In the genomic region with DNA sequence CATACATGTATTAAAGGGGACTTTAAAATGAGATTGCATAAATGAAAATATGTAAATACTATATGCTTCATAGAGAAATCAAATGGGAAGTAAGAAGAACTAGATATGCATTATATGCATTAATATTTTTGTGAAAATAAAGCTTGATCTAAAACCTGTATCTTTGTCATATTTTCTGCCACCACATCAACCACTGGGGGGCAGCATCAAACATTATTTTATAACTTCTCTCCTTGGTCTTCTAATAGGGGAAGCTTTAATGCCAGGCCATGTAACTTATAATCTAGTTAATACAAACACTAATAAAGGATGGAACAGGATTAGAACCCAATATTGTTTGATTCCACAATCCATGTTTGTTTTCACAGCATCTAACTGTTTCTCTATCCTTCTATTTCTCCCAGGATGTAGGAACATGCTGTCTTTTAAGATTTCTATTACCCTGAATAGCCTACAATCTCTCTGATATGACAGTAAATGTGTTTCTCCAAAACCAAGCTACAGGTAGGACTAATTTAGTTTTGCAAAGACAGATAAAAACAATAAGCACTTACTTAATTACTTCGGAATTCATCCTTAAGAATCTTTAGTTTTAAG, we compare ENCODE assay signal across 10 cellular contexts. TPM values are rescaled to one million over a fixed set of nuclear protein-coding genes. Genes with fewer than 3 reads are reported as not detected.
DNase-seq lines count a peak whose midpoint lies in the region; ATAC-seq, FAIRE-seq and TF ChIP-seq lines count a peak whose summit lies in the region.
"Had no signal": no experiment of that assay in that cellular context is flagged by ENCODE, and none has a peak within 500 bp of the region (broad histone marks: within the 10 kb centered on the region; RNA-seq: fewer than 3 reads in every experiment).

No MANE protein-coding gene starts in this region.

- no peaks in the 10 kb centered on the region for H3K4me1 Mint-ChIP-seq in activated naive CD8-positive, alpha-beta T cell treated with anti-CD3 and anti-CD28 coated beads, Interleukin-2, amount 50 U/mL, for 24 hours
- H3K4me1 Mint-ChIP-seq in activated naive CD8-positive, alpha-beta T cell treated with anti-CD3 and anti-CD28 coated beads for 36 hours = no peaks in the 10 kb centered on the region
- H3K4me1 Mint-ChIP-seq in endothelial cell (ENCODE audit: unreplicated experiment) (peaks cover 11% of the 10 kb centered on the region), nephron (peaks cover 5% of the 10 kb centered on the region)
- H3K4me1 Mint-ChIP-seq: central memory CD8-positive, alpha-beta T cell; stimulated activated effector memory CD8-positive, alpha-beta T cell treated with anti-CD3 and anti-CD28 coated beads, Interleukin-12 subunit alpha, Interleukin-12 subunit beta, amount 100 ng/mL, for 72 hours had no signal

- H3K27me3 Mint-ChIP-seq in activated naive CD8-positive, alpha-beta T cell treated with anti-CD3 and anti-CD28 coated beads, Interleukin-2, amount 50 U/mL, for 24 hours = peaks cover 17% of the 10 kb centered on the region
- H3K27me3 Mint-ChIP-seq in activated naive CD8-positive, alpha-beta T cell treated with anti-CD3 and anti-CD28 coated beads for 36 hours = peaks cover 17% of the 10 kb centered on the region
- H3K27me3 Mint-ChIP-seq in endothelial cell (ENCODE audit: unreplicated experiment) (no peaks in the 10 kb centered on the region), nephron (ENCODE audit: low read depth) (no peaks in the 10 kb centered on the region)

- H3K9me3 Mint-ChIP-seq in activated naive CD8-positive, alpha-beta T cell treated with anti-CD3 and anti-CD28 coated beads, Interleukin-2, amount 50 U/mL, for 24 hours = no peaks in the 10 kb centered on the region
- no peaks in the 10 kb centered on the region for H3K9me3 Mint-ChIP-seq in activated naive CD8-positive, alpha-beta T cell treated with anti-CD3 and anti-CD28 coated beads for 36 hours
- H3K9me3 Mint-ChIP-seq in endothelial cell (ENCODE audit: unreplicated experiment) (no peaks in the 10 kb centered on the region), nephron (no peaks in the 10 kb centered on the region)
- H3K9me3 Mint-ChIP-seq: central memory CD8-positive, alpha-beta T cell; stimulated activated effector memory CD8-positive, alpha-beta T cell treated with anti-CD3 and anti-CD28 coated beads, Interleukin-12 subunit alpha, Interleukin-12 subunit beta, amount 100 ng/mL, for 72 hours had no signal

- DNase-seq in activated naive CD8-positive, alpha-beta T cell treated with anti-CD3 and anti-CD28 coated beads, Interleukin-2, amount 50 U/mL, for 24 hours = peak; percentile 34
- no peak for DNase-seq in activated naive CD8-positive, alpha-beta T cell treated with anti-CD3 and anti-CD28 coated beads for 36 hours
- DNase-seq in HT-29 (ENCODE audit: low spot score) (peak; percentile 79), SW480 (ENCODE audit: low spot score) (peak; percentile 39), endothelial cell (ENCODE audit: low spot score) (peak; percentile 48), GF-D8 (lab: John Stamatoyannopoulos, UW) (no peak), H54 (ENCODE audit: insufficient read length, low spot score) (no peak)

- no peak for FAIRE-seq in H54 (lab: Jason Lieb, UNC)

- no peak overlapping the region for H3K27ac Mint-ChIP-seq in activated naive CD8-positive, alpha-beta T cell treated with anti-CD3 and anti-CD28 coated beads, Interleukin-2, amount 50 U/mL, for 24 hours
- H3K27ac Mint-ChIP-seq in activated naive CD8-positive, alpha-beta T cell treated with anti-CD3 and anti-CD28 coated beads for 36 hours = no peak overlapping the region
- H3K27ac Mint-ChIP-seq in endothelial cell (ENCODE audit: unreplicated experiment) = no peak overlapping the region
- no peak overlapping the region for H3K27ac Mint-ChIP-seq in nephron
- H3K27ac Mint-ChIP-seq: stimulated activated effector memory CD8-positive, alpha-beta T cell treated with anti-CD3 and anti-CD28 coated beads, Interleukin-12 subunit alpha, Interleukin-12 subunit beta, amount 100 ng/mL, for 72 hours had no signal

- no peak for ATAC-seq in activated naive CD8-positive, alpha-beta T cell treated with anti-CD3 and anti-CD28 coated beads, Interleukin-2, amount 50 U/mL, for 24 hours
- ATAC-seq: stimulated activated effector memory CD8-positive, alpha-beta T cell treated with anti-CD3 and anti-CD28 coated beads, Interleukin-12 subunit alpha, Interleukin-12 subunit beta, amount 100 ng/mL, for 72 hours had no signal

- TF ChIP-seq CTCF in endothelial cell (IDR thresholded peaks at IDR 0.05; ENCODE audit: unreplicated experiment) (peak; percentile 67), nephron (IDR thresholded peaks at IDR 0.05; ENCODE audit: unreplicated experiment in 3 of 3) (peak; percentile 59 to 74 (median 64))

- no peak overlapping the region for H3K4me3 Mint-ChIP-seq in activated naive CD8-positive, alpha-beta T cell treated with anti-CD3 and anti-CD28 coated beads, Interleukin-2, amount 50 U/mL, for 24 hours
- H3K4me3 Mint-ChIP-seq in activated naive CD8-positive, alpha-beta T cell treated with anti-CD3 and anti-CD28 coated beads for 36 hours = no peak overlapping the region
- no peak overlapping the region for H3K4me3 Mint-ChIP-seq in endothelial cell (ENCODE audit: unreplicated experiment)
- no peak overlapping the region for H3K4me3 Mint-ChIP-seq in nephron
- H3K4me3 Mint-ChIP-seq: central memory CD8-positive, alpha-beta T cell; stimulated activated effector memory CD8-positive, alpha-beta T cell treated with anti-CD3 and anti-CD28 coated beads, Interleukin-12 subunit alpha, Interleukin-12 subunit beta, amount 100 ng/mL, for 72 hours had no signal

- no peaks in the 10 kb centered on the region for H3K36me3 Mint-ChIP-seq in activated naive CD8-positive, alpha-beta T cell treated with anti-CD3 and anti-CD28 coated beads, Interleukin-2, amount 50 U/mL, for 24 hours (ENCODE audit: low read depth)
- H3K36me3 Mint-ChIP-seq in activated naive CD8-positive, alpha-beta T cell treated with anti-CD3 and anti-CD28 coated beads for 36 hours = no peaks in the 10 kb centered on the region
- H3K36me3 Mint-ChIP-seq in endothelial cell (ENCODE audit: low read depth, unreplicated experiment) (no peaks in the 10 kb centered on the region), nephron (ENCODE audit: low read depth) (no peaks in the 10 kb centered on the region)
- H3K36me3 Mint-ChIP-seq: stimulated activated effector memory CD8-positive, alpha-beta T cell treated with anti-CD3 and anti-CD28 coated beads, Interleukin-12 subunit alpha, Interleukin-12 subunit beta, amount 100 ng/mL, for 72 hours had no signal

- no peak for TF ChIP-seq POLR2A in H54 (IDR thresholded peaks at IDR 0.05; ENCODE audit: low read depth, low read length)

RNA-seq across cellular contexts. Expression of a gene that starts 10.0 kb away (rescaled TPM):
- not detected for total RNA-seq in activated naive CD8-positive, alpha-beta T cell treated with anti-CD3 and anti-CD28 coated beads for 36 hours
- not detected in 2 replicates for total RNA-seq in HT-29 (2014; rRNA removed; shearing (Covaris generic))
- total RNA-seq in endothelial cell (ENCODE audit: unreplicated experiment) = 2.4 TPM

Comparison
In these comparisons a context has a peak if more than half of its experiments do, and no peak if none do; other contexts are left out.
1. DNase-seq: peak in activated naive CD8-positive, alpha-beta T cell treated with anti-CD3 and anti-CD28 coated beads, Interleukin-2, amount 50 U/mL, for 24 hours (single experiment), HT-29 (single experiment), SW480 (single experiment) and endothelial cell (single experiment); none in activated naive CD8-positive, alpha-beta T cell treated with anti-CD3 and anti-CD28 coated beads for 36 hours (single experiment), GF-D8 (single experiment) and H54 (single experiment).